Comparison of ENCODE assay signal across 14 cellular contexts in the genomic region with DNA sequence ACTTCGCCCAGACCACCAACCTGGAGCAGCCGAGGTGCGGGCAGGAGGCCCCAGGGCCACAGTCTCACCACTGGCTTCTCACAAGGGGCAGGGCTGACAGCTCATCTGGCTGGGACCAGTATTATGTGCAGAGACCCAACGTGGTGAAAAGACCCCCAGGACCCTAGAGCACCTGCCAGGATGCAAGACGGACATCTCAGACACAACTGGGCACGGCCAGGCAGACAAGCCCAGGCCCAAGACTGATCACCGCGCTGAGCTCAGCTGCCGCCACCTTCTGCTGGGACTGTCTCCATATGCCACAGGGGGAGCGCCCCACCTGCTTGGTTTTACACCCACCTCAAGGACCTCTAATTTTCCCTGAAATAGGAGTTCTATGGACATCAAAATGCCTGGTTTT.
"Had no signal": no experiment of that assay in that cellular context is flagged by ENCODE, and none has a peak within 500 bp of the region (broad histone marks: within the 10 kb centered on the region; RNA-seq: fewer than 3 reads in every experiment).

No MANE protein-coding gene starts in this region.

- H3K36me3 ChIP-seq: transverse colon had no signal

- H3K4me3 Mint-ChIP-seq: activated CD4-positive, alpha-beta T cell treated with anti-CD3 and anti-CD28 coated beads, Interleukin-2, amount 10 ng/mL, durations not matched to agents 7 days and 5 days; activated naive CD8-positive, alpha-beta T cell treated with anti-CD3 and anti-CD28 coated beads for 36 hours; nephron; T-cell had no signal

- H3K9me3 ChIP-seq: heart left ventricle, psoas muscle, right lobe of liver, transverse colon had no signal

- H3K4me3 ChIP-seq: heart left ventricle, psoas muscle, right lobe of liver, SK-N-MC, transverse colon had no signal

- H3K27me3 ChIP-seq: heart left ventricle, right lobe of liver, transverse colon had no signal

- H3K4me1 ChIP-seq: right lobe of liver had no signal

- H3K36me3 Mint-ChIP-seq: T-cell had no signal

- H3K27ac ChIP-seq: psoas muscle, right lobe of liver, SK-N-MC, transverse colon had no signal

- H3K27me3 Mint-ChIP-seq: activated CD4-positive, alpha-beta T cell treated with anti-CD3 and anti-CD28 coated beads, Interleukin-2, amount 10 ng/mL, durations not matched to agents 7 days and 5 days; activated naive CD8-positive, alpha-beta T cell treated with anti-CD3 and anti-CD28 coated beads for 36 hours; T-cell had no signal

- H3K27ac Mint-ChIP-seq: activated CD4-positive, alpha-beta T cell treated with anti-CD3 and anti-CD28 coated beads, Interleukin-2, amount 10 ng/mL, durations not matched to agents 7 days and 5 days; activated naive CD8-positive, alpha-beta T cell treated with anti-CD3 and anti-CD28 coated beads for 36 hours; nephron; T-cell had no signal

- H3K9me3 Mint-ChIP-seq: activated CD4-positive, alpha-beta T cell treated with anti-CD3 and anti-CD28 coated beads, Interleukin-2, amount 10 ng/mL, durations not matched to agents 7 days and 5 days; activated naive CD8-positive, alpha-beta T cell treated with anti-CD3 and anti-CD28 coated beads for 36 hours; nephron; T-cell had no signal

- DNase-seq: activated CD4-positive, alpha-beta T cell treated with anti-CD3 and anti-CD28 coated beads, Interleukin-2, amount 10 ng/mL, durations not matched to agents 7 days and 5 days; activated CD8-positive, alpha-beta memory T cell treated with anti-CD3 and anti-CD28 coated beads for 24 hours; activated naive CD8-positive, alpha-beta T cell treated with anti-CD3 and anti-CD28 coated beads for 36 hours; activated T-cell treated with anti-CD3 and anti-CD28 coated beads for 4 hours; foreskin melanocyte; left ventricle myocardium superior; stimulated activated naive CD4-positive, alpha-beta T cell; transverse colon had no signal
